Comparison of ENCODE assay signal across 20 cellular contexts in genomic region chr5:142969624-142970439, GRCh38.
DNase-seq lines count a peak whose midpoint lies in the region; ATAC-seq, FAIRE-seq and TF ChIP-seq lines count a peak whose summit lies in the region.
"Had no signal": no experiment of that assay in that cellular context is flagged by ENCODE, and none has a peak within 500 bp of the region (broad histone marks: within the 10 kb centered on the region; RNA-seq: fewer than 3 reads in every experiment).

No MANE protein-coding gene starts in this region.

- peaks cover 0 to 1% (median 0%) of the 10 kb centered on the region in 3 donors for H3K27me3 Mint-ChIP-seq in CD14-positive monocyte (ENCODE audit: low read depth in 3 of 3)
- H3K27me3 Mint-ChIP-seq in WTC11 (ENCODE audit: low read depth), result no peaks in the 10 kb centered on the region
- no peaks in the 10 kb centered on the region for H3K27me3 Mint-ChIP-seq in effector memory CD8-positive, alpha-beta T cell
- H3K27me3 Mint-ChIP-seq: naive B cell had no signal

- TF ChIP-seq POLR2A in H54 (IDR thresholded peaks at IDR 0.05; ENCODE audit: low read depth, low read length) (no peak), breast epithelium (IDR thresholded peaks at IDR 0.05) (no peak)

- CTCF ChIA-PET in WTC11 (lab: Charles Lee), result no interaction called here

- DNase-seq in CD14-positive monocyte (ENCODE audit: low spot score) (no peak), WTC11 (ENCODE audit: low spot score) (no peak), smooth muscle cell (lab: John Stamatoyannopoulos, UW; ENCODE audit: unreplicated experiment) (no peak), NCI-H1694 treated with DMSO at 0.1 percent for 48 hours (lab: John Stamatoyannopoulos, UW) (no peak), H54 (ENCODE audit: insufficient read length, low spot score) (no peak), NCI-H524 treated with DMSO at 0.1 percent for 48 hours (lab: John Stamatoyannopoulos, UW) (no peak), breast epithelium (ENCODE audit: low spot score in 2 of 2) (no peak)
- DNase-seq in effector memory CD8-positive, alpha-beta T cell, result no peak
- DNase-seq: activated effector memory CD4-positive, alpha-beta T cell treated with anti-CD3 and anti-CD28 coated beads, Interleukin-2, amount 50 U/mL, for 16 hours; adrenal gland; COR-L47; foreskin keratinocyte; H9; hippocampal formation; naive B cell; NCI-H1092 treated with DMSO at 0.1 percent for 48 hours; sigmoid colon; transverse colon had no signal

- no peaks in the 10 kb centered on the region for H3K4me1 ChIP-seq in smooth muscle cell (ENCODE audit: low read depth)
- H3K4me1 ChIP-seq in breast epithelium, result no peaks in the 10 kb centered on the region
- H3K4me1 ChIP-seq: parathyroid adenoma had no signal

- no peak for ATAC-seq in WTC11
- peak; percentile 36 for ATAC-seq in effector memory CD8-positive, alpha-beta T cell (replicated peaks)
- ATAC-seq: foreskin keratinocyte had no signal

- H3K4me1 Mint-ChIP-seq in CD14-positive monocyte, result peaks cover 47% of the 10 kb centered on the region
- H3K4me1 Mint-ChIP-seq in WTC11, result peaks cover 4% of the 10 kb centered on the region
- H3K4me1 Mint-ChIP-seq in effector memory CD8-positive, alpha-beta T cell (ENCODE audit: low read depth in 2 of 2), result peaks cover 55 to 69% of the 10 kb centered on the region in 2 donors

- H3K4me3 Mint-ChIP-seq in CD14-positive monocyte (no peak overlapping the region), WTC11 (no peak overlapping the region)
- H3K4me3 Mint-ChIP-seq in effector memory CD8-positive, alpha-beta T cell, result peak overlapping the region; percentile 13 to 43
- H3K4me3 Mint-ChIP-seq: H9, naive B cell had no signal

- H3K36me3 Mint-ChIP-seq in CD14-positive monocyte, result peaks cover 46 to 60% of the 10 kb centered on the region in 2 donors
- H3K36me3 Mint-ChIP-seq in WTC11, result no peaks in the 10 kb centered on the region
- no peaks in the 10 kb centered on the region for H3K36me3 Mint-ChIP-seq in effector memory CD8-positive, alpha-beta T cell (ENCODE audit: insufficient read depth)

- no peak for FAIRE-seq in H54 (lab: Jason Lieb, UNC)
- FAIRE-seq: islet of Langerhans had no signal

- peaks cover 0 to 10% (median 4%) of the 10 kb centered on the region in 7 donors for H3K9me3 Mint-ChIP-seq in CD14-positive monocyte
- H3K9me3 Mint-ChIP-seq in WTC11, result no peaks in the 10 kb centered on the region
- H3K9me3 Mint-ChIP-seq in effector memory CD8-positive, alpha-beta T cell, result peaks cover 2 to 6% of the 10 kb centered on the region in 2 donors
- H3K9me3 Mint-ChIP-seq: H9, naive B cell had no signal

- 49% methylated on average over 3 of the region's 3 CpGs for WGBS in smooth muscle cell (ENCODE audit: low lambda C conversion rate)

- H3F3A ChIP-seq in smooth muscle cell (ENCODE audit: low read depth), result peaks cover 7% of the 10 kb centered on the region

- H3K27ac ChIP-seq in smooth muscle cell (ENCODE audit: low read depth) (peak overlapping the region; percentile 41), breast epithelium (no peak overlapping the region)
- H3K27ac ChIP-seq: foreskin keratinocyte, parathyroid adenoma, transverse colon had no signal

- H2AFZ ChIP-seq in smooth muscle cell (ENCODE audit: low read depth), result peak overlapping the region; percentile 50
- H2AFZ ChIP-seq: parathyroid adenoma had no signal

- no peak overlapping the region for H3K4me3 ChIP-seq in smooth muscle cell
- H3K4me3 ChIP-seq in breast epithelium, result no peak overlapping the region
- H3K4me3 ChIP-seq: adrenal gland, sigmoid colon, transverse colon had no signal

- H3K4me2 ChIP-seq in smooth muscle cell, result no peak overlapping the region

- intact Hi-C loops in CD14-positive monocyte (cut with micrococcal nuclease), result loop anchor here (5.0 kb wide), 2 partner anchors 37 to 613 kb away; no protein-coding TSS in a partner anchor
- intact Hi-C loops in breast epithelium (cut with DNase I; ENCODE audit: low total_unique reads), result no loop called here

- H3K27me3 ChIP-seq in smooth muscle cell (ENCODE audit: low read depth) (no peaks in the 10 kb centered on the region), breast epithelium (no peaks in the 10 kb centered on the region)
- H3K27me3 ChIP-seq: adrenal gland, foreskin keratinocyte, sigmoid colon, transverse colon had no signal

- H3K79me2 ChIP-seq in smooth muscle cell (ENCODE audit: low read depth), result no peaks in the 10 kb centered on the region
- H3K79me2 ChIP-seq: parathyroid adenoma had no signal

- H4K20me1 ChIP-seq in smooth muscle cell (ENCODE audit: low read depth), result no peaks in the 10 kb centered on the region

- POLR2A ChIA-PET in WTC11 (lab: Charles Lee), result no interaction called here

- TF ChIP-seq CTCF in CD14-positive monocyte (IDR thresholded peaks at IDR 0.05), result no peak
- TF ChIP-seq CTCF in WTC11 (IDR thresholded peaks at IDR 0.05), result no peak
- TF ChIP-seq CTCF in smooth muscle cell (IDR thresholded peaks at IDR 0.05; ENCODE audit: borderline replicate concordance, insufficient read depth, poor library complexity, severe bottlenecking), result no peak
- TF ChIP-seq CTCF in breast epithelium (IDR thresholded peaks at IDR 0.05), result no peak

- H3K36me3 ChIP-seq in smooth muscle cell (ENCODE audit: low read depth) (no peaks in the 10 kb centered on the region), breast epithelium (no peaks in the 10 kb centered on the region)
- H3K36me3 ChIP-seq: adrenal gland, sigmoid colon, transverse colon had no signal

- no peak overlapping the region for H3K9ac ChIP-seq in smooth muscle cell (ENCODE audit: low read depth)
- H3K9ac ChIP-seq: parathyroid adenoma had no signal

- H3K27ac Mint-ChIP-seq in CD14-positive monocyte, result peak overlapping the region in 4 of 7 donors; percentile 21 to 82 (median 50)
- H3K27ac Mint-ChIP-seq in WTC11, result 0 out of 2 replicates have a peak overlapping the region, but pooled peaks have one; percentile 13
- peak overlapping the region; percentile 76 to 86 for H3K27ac Mint-ChIP-seq in effector memory CD8-positive, alpha-beta T cell
- H3K27ac Mint-ChIP-seq: H9 had no signal

- H3K9me3 ChIP-seq in smooth muscle cell (replicated peaks; ENCODE audit: low read depth) (no peaks in the 10 kb centered on the region), breast epithelium (no peaks in the 10 kb centered on the region)
- H3K9me3 ChIP-seq: adrenal gland, sigmoid colon, transverse colon had no signal

TF ChIP-seq in WTC11, 78 proteins besides CTCF, POLR2A, EP300 and RAD21 (continues in another document):
- TF ChIP-seq ETV6 (CRISPR knock-in tag; IDR thresholded peaks at IDR 0.05) (no peak), ZBTB21 (CRISPR knock-in tag; IDR thresholded peaks at IDR 0.05; ENCODE audit: borderline replicate concordance) (no peak), NR2C2 (CRISPR knock-in tag; IDR thresholded peaks at IDR 0.05) (no peak), JUN (CRISPR knock-in tag; IDR thresholded peaks at IDR 0.05) (no peak), NFYB (CRISPR knock-in tag; conservative IDR thresholded peaks at IDR 0.05; ENCODE audit: low read depth) (no peak), SMAD3 (CRISPR knock-in tag; IDR thresholded peaks at IDR 0.05; ENCODE audit: borderline replicate concordance) (no peak), CREB1 (CRISPR knock-in tag; IDR thresholded peaks at IDR 0.05) (no peak), EMX1 (CRISPR knock-in tag; IDR thresholded peaks at IDR 0.05) (no peak), SMAD4 (CRISPR knock-in tag; IDR thresholded peaks at IDR 0.05) (no peak), ZNF232 (CRISPR knock-in tag; IDR thresholded peaks at IDR 0.05) (no peak), MLX (CRISPR knock-in tag; IDR thresholded peaks at IDR 0.05) (no peak), GRHL2 (CRISPR knock-in tag; IDR thresholded peaks at IDR 0.05; ENCODE audit: insufficient replicate concordance, severe bottlenecking) (no peak), ZNF317 (CRISPR knock-in tag; IDR thresholded peaks at IDR 0.05; ENCODE audit: borderline replicate concordance, low read depth) (no peak), ATF3 (CRISPR knock-in tag; conservative IDR thresholded peaks at IDR 0.05) (no peak), ZNF425 (CRISPR knock-in tag; conservative IDR thresholded peaks at IDR 0.05) (no peak)

Comparison
In these comparisons a context has a peak if more than half of its experiments do, and no peak if none do; other contexts are left out.
1. H3K27ac Mint-ChIP-seq: peak in every context shown above with its lines; median percentile 81 in effector memory CD8-positive, alpha-beta T cell; 50 in CD14-positive monocyte; 13 in WTC11.
2. H3K4me3 Mint-ChIP-seq: peak in effector memory CD8-positive, alpha-beta T cell (2 of 2); none in CD14-positive monocyte (0 of 2) and WTC11 (single experiment).